ENCODE assay signal across 8 cellular contexts in genomic region chr1:199113265-199113869, GRCh38.
DNase-seq lines count a peak whose midpoint lies in the region; ATAC-seq and TF ChIP-seq lines count a peak whose summit lies in the region.

No MANE protein-coding gene starts in this region.

- H3K9me3 Mint-ChIP-seq in activated CD4-positive, alpha-beta T cell treated with anti-CD3 and anti-CD28 coated beads, Interleukin-2, amount 10 ng/mL, durations not matched to agents 7 days and 5 days: peaks cover 30% of the 10 kb centered on the region

- ATAC-seq in GM19035 (IDR thresholded peaks at IDR 0.05; ENCODE audit: unreplicated experiment): peak; percentile 54
- peak; percentile 84 for ATAC-seq in mucosa of descending colon
- no peak for ATAC-seq in GM19463 (IDR thresholded peaks at IDR 0.05; ENCODE audit: unreplicated experiment)

- H3K27ac Mint-ChIP-seq in activated CD4-positive, alpha-beta T cell treated with anti-CD3 and anti-CD28 coated beads, Interleukin-2, amount 10 ng/mL, durations not matched to agents 7 days and 5 days: peak overlapping the region; percentile 51

- DNase-seq in AG09319 (ENCODE audit: extremely low read depth, low read depth): peak; percentile 35
- peak; percentile 34 for DNase-seq in NCI-H1694 treated with DMSO at 0.1 percent for 48 hours (lab: John Stamatoyannopoulos, UW)
- peak; percentile 59 for DNase-seq in activated CD4-positive, alpha-beta T cell treated with anti-CD3 and anti-CD28 coated beads, Interleukin-2, amount 10 ng/mL, durations not matched to agents 7 days and 5 days
- DNase-seq in dermis microvascular lymphatic vessel endothelial cell (ENCODE audit: low read depth in 2 of 2): peak; percentile 57 to 84
- peak; percentile 48 to 77 (median 73) for DNase-seq in mucosa of descending colon
- peak; percentile 8 to 63 (median 42) for DNase-seq in stimulated activated naive CD4-positive, alpha-beta T cell (lab: John Stamatoyannopoulos, UW)

- no peaks in the 10 kb centered on the region for H3K27me3 Mint-ChIP-seq in activated CD4-positive, alpha-beta T cell treated with anti-CD3 and anti-CD28 coated beads, Interleukin-2, amount 10 ng/mL, durations not matched to agents 7 days and 5 days

- H3K4me3 ChIP-seq in mucosa of descending colon: no peak overlapping the region

- H3K4me1 Mint-ChIP-seq in activated CD4-positive, alpha-beta T cell treated with anti-CD3 and anti-CD28 coated beads, Interleukin-2, amount 10 ng/mL, durations not matched to agents 7 days and 5 days: peaks cover 12% of the 10 kb centered on the region

- H3K36me3 ChIP-seq in mucosa of descending colon (ENCODE audit: low read depth): no peaks in the 10 kb centered on the region

- H3K36me3 Mint-ChIP-seq in activated CD4-positive, alpha-beta T cell treated with anti-CD3 and anti-CD28 coated beads, Interleukin-2, amount 10 ng/mL, durations not matched to agents 7 days and 5 days (ENCODE audit: low read depth): peaks cover 9% of the 10 kb centered on the region

- H3K4me1 ChIP-seq in mucosa of descending colon (ENCODE audit: low read depth): no peaks in the 10 kb centered on the region

- no peaks in the 10 kb centered on the region for H3K9me3 ChIP-seq in mucosa of descending colon

- intact Hi-C loops in mucosa of descending colon (cut with DNase I, micrococcal nuclease): loop anchor here in 1 of 2 donors (5.0 kb wide), 1 partner anchor 356 kb away; no protein-coding TSS in a partner anchor

- POLR2A ChIA-PET in activated CD4-positive, alpha-beta T cell treated with anti-CD3 and anti-CD28 coated beads, Interleukin-2, amount 10 ng/mL, durations not matched to agents 7 days and 5 days (lab: Charles Lee): no interaction called here

- TF ChIP-seq CTCF in AG09319 (IDR thresholded peaks at IDR 0.05; ENCODE audit: low read depth, low read length): peak; percentile 85
- TF ChIP-seq CTCF in mucosa of descending colon (IDR thresholded peaks at IDR 0.05): peak; percentile 62

- no peak overlapping the region for H3K4me3 Mint-ChIP-seq in activated CD4-positive, alpha-beta T cell treated with anti-CD3 and anti-CD28 coated beads, Interleukin-2, amount 10 ng/mL, durations not matched to agents 7 days and 5 days

- CTCF ChIA-PET in activated CD4-positive, alpha-beta T cell treated with anti-CD3 and anti-CD28 coated beads, Interleukin-2, amount 10 ng/mL, durations not matched to agents 7 days and 5 days (lab: Charles Lee): interaction anchor here (0.6 to 2.2 kb wide), 30 partner anchors 8 to 348 kb away, joined by 3 to 10 read pairs (median 3); no protein-coding TSS in a partner anchor
